Comparison of ENCODE assay signal across 22 cellular contexts in genomic region chrX:118367338-118367737, GRCh38. TPM values are rescaled to one million over a fixed set of nuclear protein-coding genes. Genes with fewer than 3 reads are reported as not detected.
DNase-seq lines count a peak whose midpoint lies in the region; ATAC-seq, FAIRE-seq and TF ChIP-seq lines count a peak whose summit lies in the region.
"Had no signal": no experiment of that assay in that cellular context is flagged by ENCODE, and none has a peak within 500 bp of the region (broad histone marks: within the 10 kb centered on the region; RNA-seq: fewer than 3 reads in every experiment).

No MANE protein-coding gene starts in this region.

- H3K4me1 ChIP-seq in GM12878 (ENCODE audit: control insufficient read depth, insufficient read depth, low read length): no peaks in the 10 kb centered on the region
- H3K4me1 ChIP-seq: BLaER1 treated with 17β-estradiol and CSF1 and Interleukin-3, amounts not matched to agents 10 nM and 100 nM; Caco-2 had no signal

- no peak overlapping the region for H3K4me3 ChIP-seq in GM12878
- H3K4me3 ChIP-seq: A549; BLaER1 treated with 17β-estradiol and CSF1 and Interleukin-3, amounts not matched to agents 10 nM and 100 nM had no signal

- no peaks in the 10 kb centered on the region for H3K9me3 ChIP-seq in GM12878 (replicated peaks; ENCODE audit: control insufficient read depth, insufficient read depth, low read length)
- H3K9me3 ChIP-seq: A549; BLaER1 treated with 17β-estradiol and CSF1 and Interleukin-3, amounts not matched to agents 10 nM and 100 nM; Caco-2 had no signal

- no peaks in the 10 kb centered on the region for H3K27me3 ChIP-seq in GM12878 (replicated peaks in 1 of 2; ENCODE audit: control insufficient read depth in 2 of 2, insufficient read depth in 2 of 2, low read length in 1 of 2)
- H3K27me3 ChIP-seq: BLaER1 treated with 17β-estradiol and CSF1 and Interleukin-3, amounts not matched to agents 10 nM and 100 nM had no signal

- no peak for TF ChIP-seq RAD21 in GM12878 (IDR thresholded peaks at IDR 0.05; ENCODE audit: insufficient read depth, low read depth, low read length)

- intact Hi-C loops in GM12878 (cut with micrococcal nuclease; ENCODE audit: unreplicated experiment): no loop called here

- no peak overlapping the region for H3K4me2 ChIP-seq in GM12878 (ENCODE audit: control insufficient read depth, insufficient read depth)
- H3K4me2 ChIP-seq: A549; BLaER1 treated with 17β-estradiol and CSF1 and Interleukin-3, amounts not matched to agents 10 nM and 100 nM had no signal

- DNase-seq in GM12878 (ENCODE audit: low read depth, low spot score) (no peak), superior temporal gyrus (ENCODE audit: extremely low spot score) (no peak), HK-2 (ENCODE audit: unreplicated experiment) (no peak)
- DNase-seq in activated CD8-positive, alpha-beta T cell treated with anti-CD3 and anti-CD28 coated beads, Interleukin-2, amount 10 ng/mL, durations not matched to agents 7 days and 5 days: no peak
- DNase-seq: AML-193; Caco-2; Calu3; CD4-positive, alpha-beta T cell; CD8-positive, alpha-beta T cell; DMS79 treated with DMSO at 0.1 percent for 48 hours had no signal

- no peaks in the 10 kb centered on the region; the same call in 1 of the 2 replicates for H3K79me2 ChIP-seq in GM12878 (ENCODE audit: control insufficient read depth, insufficient read depth, low read length)

- peaks cover 7% of the 10 kb centered on the region for H3K36me3 Mint-ChIP-seq in activated CD8-positive, alpha-beta T cell treated with anti-CD3 and anti-CD28 coated beads, Interleukin-2, amount 10 ng/mL, durations not matched to agents 7 days and 5 days (ENCODE audit: low read depth)

- ATAC-seq in GM18868 (IDR thresholded peaks at IDR 0.05; ENCODE audit: unreplicated experiment) (peak; percentile 64), GM19351 (IDR thresholded peaks at IDR 0.05; ENCODE audit: unreplicated experiment) (peak; percentile 74), HG02885 (IDR thresholded peaks at IDR 0.05; ENCODE audit: poor library complexity, unreplicated experiment) (peak; percentile 65), GM12878 (peak; percentile 57), HG03354 (IDR thresholded peaks at IDR 0.05; ENCODE audit: poor library complexity, severe bottlenecking, unreplicated experiment) (no peak)
- no peak for ATAC-seq in activated CD8-positive, alpha-beta T cell treated with anti-CD3 and anti-CD28 coated beads, Interleukin-2, amount 10 ng/mL, durations not matched to agents 7 days and 5 days
- ATAC-seq: A549; CD8-positive, alpha-beta T cell had no signal

- H3K27me3 Mint-ChIP-seq in activated CD8-positive, alpha-beta T cell treated with anti-CD3 and anti-CD28 coated beads, Interleukin-2, amount 10 ng/mL, durations not matched to agents 7 days and 5 days (ENCODE audit: low read depth): no peaks in the 10 kb centered on the region
- H3K27me3 Mint-ChIP-seq: B cell; CD4-positive, alpha-beta T cell had no signal

- no peak overlapping the region for H3K9ac ChIP-seq in GM12878 (ENCODE audit: control insufficient read depth, insufficient read depth, low read length)
- H3K9ac ChIP-seq: BLaER1 treated with 17β-estradiol and CSF1 and Interleukin-3, amounts not matched to agents 10 nM and 100 nM had no signal

- TF ChIP-seq CTCF in GM12878 (IDR thresholded peaks at IDR 0.05 in 2 of 3, conservative IDR thresholded peaks at IDR 0.05 in 1 of 3; ENCODE audit: control insufficient read depth in 2 of 3, extremely low read depth in 1 of 3, insufficient read depth in 1 of 3, low read depth in 3 of 3, low read length in 3 of 3): no peak

- H3K4me1 Mint-ChIP-seq in activated CD8-positive, alpha-beta T cell treated with anti-CD3 and anti-CD28 coated beads, Interleukin-2, amount 10 ng/mL, durations not matched to agents 7 days and 5 days (ENCODE audit: low read depth): peaks cover 9% of the 10 kb centered on the region

- no peak for TF ChIP-seq EP300 in GM12878 (IDR thresholded peaks at IDR 0.05; ENCODE audit: borderline replicate concordance in 1 of 2, control insufficient read depth in 1 of 2, low read depth in 2 of 2, low read length in 2 of 2)

- RAD21 ChIA-PET in GM12878 (lab: Charles Lee; ENCODE audit: unreplicated experiment): no interaction called here

- in situ Hi-C loops in GM12878 (cut with MboI): no loop called here

- POLR2A ChIA-PET in GM12878 (lab: Charles Lee): no interaction called here
- POLR2A ChIA-PET in activated CD8-positive, alpha-beta T cell treated with anti-CD3 and anti-CD28 coated beads, Interleukin-2, amount 10 ng/mL, durations not matched to agents 7 days and 5 days (lab: Charles Lee): no interaction called here

- no peak overlapping the region for H3K27ac Mint-ChIP-seq in activated CD8-positive, alpha-beta T cell treated with anti-CD3 and anti-CD28 coated beads, Interleukin-2, amount 10 ng/mL, durations not matched to agents 7 days and 5 days
- H3K27ac Mint-ChIP-seq: B cell; CD4-positive, alpha-beta T cell; CD8-positive, alpha-beta T cell had no signal

- H3K36me3 ChIP-seq in GM12878 (ENCODE audit: control insufficient read depth in 2 of 2, insufficient read depth in 2 of 2, low read length in 1 of 2): no peaks in the 10 kb centered on the region; a peak in 1 of 4 replicates
- H3K36me3 ChIP-seq: BLaER1 treated with 17β-estradiol and CSF1 and Interleukin-3, amounts not matched to agents 10 nM and 100 nM had no signal

- no peak for TF ChIP-seq POLR2A in GM12878 (IDR thresholded peaks at IDR 0.05; ENCODE audit: low read depth, low read length)

- H3K27ac ChIP-seq in GM12878 (ENCODE audit: control insufficient read depth, insufficient read depth): no peak overlapping the region
- H3K27ac ChIP-seq: 22Rv1; A549; BLaER1 treated with 17β-estradiol and CSF1 and Interleukin-3, amounts not matched to agents 10 nM and 100 nM; C4-2B had no signal

- H3K4me3 Mint-ChIP-seq in activated CD8-positive, alpha-beta T cell treated with anti-CD3 and anti-CD28 coated beads, Interleukin-2, amount 10 ng/mL, durations not matched to agents 7 days and 5 days: no peak overlapping the region
- H3K4me3 Mint-ChIP-seq: B cell; CD4-positive, alpha-beta T cell; CD8-positive, alpha-beta T cell had no signal

- H3K9me3 Mint-ChIP-seq in activated CD8-positive, alpha-beta T cell treated with anti-CD3 and anti-CD28 coated beads, Interleukin-2, amount 10 ng/mL, durations not matched to agents 7 days and 5 days (ENCODE audit: insufficient read depth): no peaks in the 10 kb centered on the region
- H3K9me3 Mint-ChIP-seq: CD4-positive, alpha-beta T cell; CD8-positive, alpha-beta T cell had no signal

- no peaks in the 10 kb centered on the region for H4K20me1 ChIP-seq in GM12878 (ENCODE audit: control insufficient read depth, insufficient read depth)

- BruUV-seq in GM12878 (replicated peaks; lab: Mats Ljungman, UMichigan): no TSS peak

- SMC1A ChIA-PET in GM12878 (lab: Charles Lee; ENCODE audit: uncharacterized antibody, unreplicated experiment): no interaction called here

- H2AFZ ChIP-seq in GM12878 (ENCODE audit: control insufficient read depth, low read depth, low read length): no peak overlapping the region

- CTCF ChIA-PET in GM12878 (lab: Yijun Ruan, JAX): no interaction called here
- CTCF ChIA-PET in activated CD8-positive, alpha-beta T cell treated with anti-CD3 and anti-CD28 coated beads, Interleukin-2, amount 10 ng/mL, durations not matched to agents 7 days and 5 days (lab: Charles Lee): no interaction called here

- no peak for FAIRE-seq in GM12878 (lab: Jason Lieb, UNC)
- FAIRE-seq: A549, D721Med, G401.6, GM12891 had no signal

TF ChIP-seq in GM12878, 131 proteins besides CTCF, POLR2A, EP300 and RAD21:
- peak; percentile 11; the same call in 1 of the 2 replicates for TF ChIP-seq JUNB (IDR thresholded peaks at IDR 0.05)
- TF ChIP-seq SMARCA5 (IDR thresholded peaks at IDR 0.05): no peak
- TF ChIP-seq RUNX3 (IDR thresholded peaks at IDR 0.05; ENCODE audit: low read length): peak; percentile 50; the same call in 1 of the 2 replicates
- TF ChIP-seq MEF2A (IDR thresholded peaks at IDR 0.05; ENCODE audit: insufficient read depth, low read depth, low read length): no peak
- 0 out of 2 replicates have a peak, but pooled peaks have one; percentile 21 for TF ChIP-seq CREM (IDR thresholded peaks at IDR 0.05; ENCODE audit: low read depth)
- no peak for TF ChIP-seq RB1 (IDR thresholded peaks at IDR 0.05; ENCODE audit: borderline replicate concordance)
- peak; percentile 56; the same call in 1 of the 2 replicates for TF ChIP-seq NFIC (IDR thresholded peaks at IDR 0.05; ENCODE audit: low read depth, low read length)

RNA-seq across cellular contexts. Expression of gene WDR44, which starts 21.4 kb away (rescaled TPM):
- 34.7 and 39.6 TPM in 2 replicates for total RNA-seq in GM12878 (2013; cell fraction: nucleolus; rRNA removed)
- total RNA-seq in GM12878 (2014; rRNA removed): 9.6 and 9.9 TPM in 2 replicates
- 14.0 and 14.3 TPM in 2 replicates for total RNA-seq in GM12878 (2014; rRNA removed; fragmentation: Illumina TruSeq; extraction: Trizol)
- total RNA-seq in GM12878 (2021): 10.6 and 11.7 TPM in 2 replicates
- 2.6 TPM for polyA plus RNA-seq in GM12878 (2011; ENCODE audit: low read depth)
- polyA plus RNA-seq in GM12878 (2011; rRNA removed): 13.5 and 20.1 TPM in 2 replicates
- 5.2 and 5.7 TPM in 2 replicates for polyA plus RNA-seq in GM12878 (2011; cell fraction: cytosol; rRNA removed)
- polyA plus RNA-seq in GM12878 (2011; cell fraction: nucleus; rRNA removed): 7.4 and 8.0 TPM in 2 replicates
- 4.7 and 6.1 TPM in 2 replicates for polyA plus RNA-seq in GM12878 (2012)
- 13.5 and 17.2 TPM in 2 replicates for polyA plus RNA-seq in GM12878 (2014; fragmentation: Illumina TruSeq; extraction: Trizol)
- polyA plus RNA-seq in GM12878 (2014; fragmentation: Nextera tagmentation; extraction: Ambion mirVana): 1 to 10 TPM; 3.4 to 4.2 TPM
- polyA plus RNA-seq in GM12878 (2014; rRNA removed): 7.7 and 10.1 TPM in 2 replicates
- polyA plus RNA-seq in GM12878 (2016; fragmentation: Nextera tagmentation; extraction: Ambion mirVana): 10 to 100 TPM; 11.5 to 12.8 TPM
- 12.1 and 16.8 TPM in 2 replicates for polyA minus RNA-seq in GM12878 (2011; rRNA and poly(A)+ RNA removed)
- 5.6 and 7.3 TPM in 2 replicates for polyA minus RNA-seq in GM12878 (2011; cell fraction: cytosol; rRNA and poly(A)+ RNA removed)
- 10.4 and 21.5 TPM in 2 replicates for polyA minus RNA-seq in GM12878 (2011; cell fraction: nucleus; rRNA and poly(A)+ RNA removed)
- 10 to 100 TPM; 26.5 to 29.7 TPM for total RNA-seq in activated CD8-positive, alpha-beta T cell treated with anti-CD3 and anti-CD28 coated beads, Interleukin-2, amount 10 ng/mL, durations not matched to agents 7 days and 5 days

Comparison
In these comparisons a context has a peak if more than half of its experiments do, and no peak if none do; other contexts are left out.
1. ATAC-seq: peak in GM18868 (single experiment), GM19351 (single experiment), HG02885 (single experiment) and GM12878 (single experiment); none in activated CD8-positive, alpha-beta T cell treated with anti-CD3 and anti-CD28 coated beads, Interleukin-2, amount 10 ng/mL, durations not matched to agents 7 days and 5 days (single experiment) and HG03354 (single experiment).